8 cellular contexts compared by ENCODE assay signal in genomic region chr9:126326228-126327015, GRCh38. TPM values are rescaled to one million over a fixed set of nuclear protein-coding genes. Genes with fewer than 3 reads are reported as not detected.
DNase-seq lines count a peak whose midpoint lies in the region; ATAC-seq and TF ChIP-seq lines count a peak whose summit lies in the region.

MVB12B (plus strand) TSS chr9:126326829; CDS start chr9:126326930, 101 bp downstream.

- peak within 1 kb of the TSS; percentile 68 to 82 for H3K27ac ChIP-seq in ascending aorta

- peak; percentile 48 for ATAC-seq in SK-N-SH treated with all-trans-retinoic acid at 6 μM for 48 hours
- no peak for ATAC-seq in GM19023 (IDR thresholded peaks at IDR 0.05; ENCODE audit: unreplicated experiment)
- ATAC-seq in HG03432 (IDR thresholded peaks at IDR 0.05; ENCODE audit: unreplicated experiment) = no peak

- TF ChIP-seq CTCF in ascending aorta (IDR thresholded peaks at IDR 0.05) (no peak), retinal pigment epithelial cell (conservative IDR thresholded peaks at IDR 0.05; ENCODE audit: low read depth, low read length) (no peak)

- peaks cover 0 to 14% of the 10 kb centered on the region in 2 donors for H3K9me3 ChIP-seq in ascending aorta

- intact Hi-C loops in ascending aorta (cut with DNase I) = loop anchor here (5.0 to 10.0 kb wide), 4 partner anchors 71 to 1384 kb away; partner anchors contain the start of genes GOLGA1 and ZBTB43

- peak; percentile 31 for DNase-seq in NCI-H146 (lab: John Stamatoyannopoulos, UW)
- no peak for DNase-seq in NCI-H146 treated with DMSO at 0.1 percent for 48 hours (lab: John Stamatoyannopoulos, UW; ENCODE audit: unreplicated experiment)
- no peak for DNase-seq in ascending aorta (ENCODE audit: low spot score in 2 of 2)
- peak; percentile 61 for DNase-seq in hepatic stellate cell (ENCODE audit: low spot score)
- DNase-seq in retinal pigment epithelial cell (ENCODE audit: low read depth) = no peak

- no peaks in the 10 kb centered on the region for H3K4me1 ChIP-seq in ascending aorta

- no peaks in the 10 kb centered on the region for H3K27me3 ChIP-seq in ascending aorta

- H3K4me3 ChIP-seq in ascending aorta = peak within 1 kb of the TSS; percentile 63 to 79
- H3K4me3 ChIP-seq in retinal pigment epithelial cell (ENCODE audit: low read length) = peak within 1 kb of the TSS; percentile 60

- H3K36me3 ChIP-seq in ascending aorta = no peaks in the 10 kb centered on the region

TF ChIP-seq in SK-N-SH treated with all-trans-retinoic acid at 6 μM for 48 hours, 23 proteins besides CTCF, POLR2A, EP300 and RAD21:
- TF ChIP-seq ESRRG (CRISPR knock-in tag; IDR thresholded peaks at IDR 0.05) (no peak), TSHZ2 (CRISPR knock-in tag; IDR thresholded peaks at IDR 0.05) (no peak), TOX (CRISPR knock-in tag; IDR thresholded peaks at IDR 0.05; ENCODE audit: borderline replicate concordance) (no peak), TCF4 (CRISPR knock-in tag; IDR thresholded peaks at IDR 0.05; ENCODE audit: borderline replicate concordance) (no peak), ZNF565 (CRISPR knock-in tag; conservative IDR thresholded peaks at IDR 0.05; ENCODE audit: low read depth) (no peak)

RNA-seq across cellular contexts. Expression of gene MVB12B, which starts in this region (rescaled TPM):
- 9.4 TPM for total RNA-seq in ascending aorta

Comparison
In these comparisons a context has a peak if more than half of its experiments do, and no peak if none do; other contexts are left out.
1. DNase-seq: peak in NCI-H146 (single experiment) and hepatic stellate cell (single experiment); none in NCI-H146 treated with DMSO at 0.1 percent for 48 hours (single experiment), ascending aorta (0 of 2) and retinal pigment epithelial cell (single experiment).